18 cellular contexts compared by ENCODE assay signal in the genomic region with DNA sequence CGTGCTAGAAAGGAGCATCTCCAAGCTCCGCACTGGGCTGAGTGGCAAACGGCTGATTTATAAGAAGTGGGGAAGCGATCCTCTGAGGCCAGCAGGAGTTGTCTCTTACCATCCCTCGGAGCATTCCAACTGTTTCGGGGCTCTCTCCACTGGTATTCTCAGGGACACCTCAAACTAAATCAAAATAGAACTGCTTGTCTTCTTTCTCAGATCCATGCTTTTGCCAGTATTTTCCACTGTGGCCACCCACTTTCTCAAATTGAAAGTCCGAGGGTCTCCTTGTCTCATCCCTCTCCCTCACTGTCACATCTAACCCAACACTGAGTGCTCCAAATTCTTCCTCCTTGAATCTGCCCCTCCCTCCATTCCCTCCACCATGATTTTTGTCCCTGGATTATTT.
DNase-seq lines count a peak whose midpoint lies in the region; ATAC-seq and TF ChIP-seq lines count a peak whose summit lies in the region.
"Had no signal": no experiment of that assay in that cellular context is flagged by ENCODE, and none has a peak within 500 bp of the region (broad histone marks: within the 10 kb centered on the region; RNA-seq: fewer than 3 reads in every experiment).

No MANE protein-coding gene starts in this region.

- no peaks in the 10 kb centered on the region for H3K4me1 Mint-ChIP-seq in T-helper 17 cell
- peaks cover 14% of the 10 kb centered on the region for H3K4me1 Mint-ChIP-seq in endodermal cell
- peaks cover 2% of the 10 kb centered on the region for H3K4me1 Mint-ChIP-seq in activated CD8-positive, alpha-beta memory T cell treated with anti-CD3 and anti-CD28 coated beads, Interleukin-2, amount 10 ng/mL, durations not matched to agents 7 days and 5 days
- H3K4me1 Mint-ChIP-seq: CD8-positive, alpha-beta memory T cell had no signal

- DNase-seq in T-helper 17 cell = no peak
- DNase-seq in endodermal cell = peak; percentile 38
- DNase-seq in mesenteric fat pad (ENCODE audit: low spot score) = peak; percentile 30
- no peak for DNase-seq in activated CD4-positive, alpha-beta T cell treated with anti-CD3 and anti-CD28 coated beads, Interleukin-2, amount 50 U/mL, for 48 hours
- no peak for DNase-seq in upper lobe of right lung
- no peak for DNase-seq in activated CD8-positive, alpha-beta memory T cell treated with anti-CD3 and anti-CD28 coated beads, Interleukin-2, amount 10 ng/mL, durations not matched to agents 7 days and 5 days
- DNase-seq: CD4-positive, alpha-beta T cell; CD8-positive, alpha-beta memory T cell; DMS 273 treated with DMSO at 0.1 percent for 48 hours; DMS79; EL; GDM1; GM23248; H7; HCEC 1CT had no signal

- no peak overlapping the region for H3K4me3 ChIP-seq in endodermal cell (ENCODE audit: low read length)
- H3K4me3 ChIP-seq in upper lobe of right lung = no peak overlapping the region
- H3K4me3 ChIP-seq: GM12878, GM23248 had no signal

- 89 to 93% methylated on average over 7 of the region's 7 CpGs for WGBS in endodermal cell (ENCODE audit: insufficient coverage in 1 of 2, insufficient read length in 1 of 2), 2 experiments

- TF ChIP-seq CTCF in endodermal cell (conservative IDR thresholded peaks at IDR 0.05) (no peak), upper lobe of right lung (IDR thresholded peaks at IDR 0.05) (no peak)

- H3K36me3 ChIP-seq in endodermal cell (ENCODE audit: control insufficient read depth, insufficient read depth, low read length) (no peaks in the 10 kb centered on the region), upper lobe of right lung (no peaks in the 10 kb centered on the region)

- CTCF ChIA-PET in activated CD8-positive, alpha-beta memory T cell treated with anti-CD3 and anti-CD28 coated beads, Interleukin-2, amount 10 ng/mL, durations not matched to agents 7 days and 5 days (lab: Charles Lee) = interaction anchor here (1.7 kb wide), 1 partner anchor 22 kb away, joined by 5 read pairs; no protein-coding TSS in a partner anchor

- no peak overlapping the region for H3K9ac ChIP-seq in endodermal cell (ENCODE audit: extremely low read depth, low read length, poor library complexity, severe bottlenecking)
- H3K9ac ChIP-seq: GM23248 had no signal

- intact Hi-C loops in upper lobe of right lung (cut with DNase I) = no loop called here

- H3K9me3 ChIP-seq in T-helper 17 cell (ENCODE audit: control insufficient read depth, low read length, poor library complexity, severe bottlenecking) (no peaks in the 10 kb centered on the region), endodermal cell (ENCODE audit: control insufficient read depth, low read length) (no peaks in the 10 kb centered on the region), upper lobe of right lung (no peaks in the 10 kb centered on the region)

- H3K4me1 ChIP-seq in endodermal cell (ENCODE audit: control insufficient read depth, insufficient read depth, low read length) (no peaks in the 10 kb centered on the region), upper lobe of right lung (no peaks in the 10 kb centered on the region)

- no peaks in the 10 kb centered on the region for H3K9me3 Mint-ChIP-seq in endodermal cell
- H3K9me3 Mint-ChIP-seq in activated CD8-positive, alpha-beta memory T cell treated with anti-CD3 and anti-CD28 coated beads, Interleukin-2, amount 10 ng/mL, durations not matched to agents 7 days and 5 days (ENCODE audit: low read depth) = no peaks in the 10 kb centered on the region
- H3K9me3 Mint-ChIP-seq: CD4-positive, alpha-beta T cell; CD8-positive, alpha-beta memory T cell had no signal

- H3K36me3 Mint-ChIP-seq in T-helper 17 cell (ENCODE audit: low read depth) = peaks cover 4% of the 10 kb centered on the region
- no peaks in the 10 kb centered on the region for H3K36me3 Mint-ChIP-seq in endodermal cell (ENCODE audit: low read depth)
- no peaks in the 10 kb centered on the region for H3K36me3 Mint-ChIP-seq in activated CD8-positive, alpha-beta memory T cell treated with anti-CD3 and anti-CD28 coated beads, Interleukin-2, amount 10 ng/mL, durations not matched to agents 7 days and 5 days
- H3K36me3 Mint-ChIP-seq: CD14-positive monocyte had no signal

- H3K27ac Mint-ChIP-seq in T-helper 17 cell = no peak overlapping the region
- H3K27ac Mint-ChIP-seq in endodermal cell = no peak overlapping the region
- H3K27ac Mint-ChIP-seq in activated CD8-positive, alpha-beta memory T cell treated with anti-CD3 and anti-CD28 coated beads, Interleukin-2, amount 10 ng/mL, durations not matched to agents 7 days and 5 days = no peak overlapping the region
- H3K27ac Mint-ChIP-seq: CD14-positive monocyte; CD4-positive, alpha-beta T cell; CD8-positive, alpha-beta memory T cell had no signal

- H3K27me3 Mint-ChIP-seq in T-helper 17 cell (peaks cover 37% of the 10 kb centered on the region), endodermal cell (ENCODE audit: insufficient read depth) (peaks cover 54% of the 10 kb centered on the region)
- H3K27me3 Mint-ChIP-seq in activated CD8-positive, alpha-beta memory T cell treated with anti-CD3 and anti-CD28 coated beads, Interleukin-2, amount 10 ng/mL, durations not matched to agents 7 days and 5 days = peaks cover 39% of the 10 kb centered on the region

- H3K27me3 ChIP-seq in endodermal cell (ENCODE audit: control insufficient read depth, insufficient read depth, low read length, poor library complexity, severe bottlenecking) (peaks cover 47% of the 10 kb centered on the region), upper lobe of right lung (peaks cover 7% of the 10 kb centered on the region)

- H3K4me3 Mint-ChIP-seq in T-helper 17 cell (peak overlapping the region; percentile 19), endodermal cell (no peak overlapping the region)
- no peak overlapping the region for H3K4me3 Mint-ChIP-seq in activated CD8-positive, alpha-beta memory T cell treated with anti-CD3 and anti-CD28 coated beads, Interleukin-2, amount 10 ng/mL, durations not matched to agents 7 days and 5 days
- H3K4me3 Mint-ChIP-seq: CD4-positive, alpha-beta T cell; CD8-positive, alpha-beta memory T cell had no signal

- H3K27ac ChIP-seq in endodermal cell (ENCODE audit: low read depth, low read length) (no peak overlapping the region), upper lobe of right lung (no peak overlapping the region)
- H3K27ac ChIP-seq: GM23248 had no signal

- ATAC-seq in T-helper 17 cell (no peak), upper lobe of right lung (no peak), HG03175 (IDR thresholded peaks at IDR 0.05; ENCODE audit: unreplicated experiment) (no peak)
- no peak for ATAC-seq in activated CD8-positive, alpha-beta memory T cell treated with anti-CD3 and anti-CD28 coated beads, Interleukin-2, amount 10 ng/mL, durations not matched to agents 7 days and 5 days
- ATAC-seq: GM12878 had no signal

Comparison
In these comparisons a context has a peak if more than half of its experiments do, and no peak if none do; other contexts are left out.
1. DNase-seq: peak in endodermal cell (single experiment) and mesenteric fat pad (single experiment); none in T-helper 17 cell (0 of 3), activated CD4-positive, alpha-beta T cell treated with anti-CD3 and anti-CD28 coated beads, Interleukin-2, amount 50 U/mL, for 48 hours (0 of 2), upper lobe of right lung (single experiment) and activated CD8-positive, alpha-beta memory T cell treated with anti-CD3 and anti-CD28 coated beads, Interleukin-2, amount 10 ng/mL, durations not matched to agents 7 days and 5 days (single experiment).